1 cellular context compared by ENCODE assay signal in the genomic region with DNA sequence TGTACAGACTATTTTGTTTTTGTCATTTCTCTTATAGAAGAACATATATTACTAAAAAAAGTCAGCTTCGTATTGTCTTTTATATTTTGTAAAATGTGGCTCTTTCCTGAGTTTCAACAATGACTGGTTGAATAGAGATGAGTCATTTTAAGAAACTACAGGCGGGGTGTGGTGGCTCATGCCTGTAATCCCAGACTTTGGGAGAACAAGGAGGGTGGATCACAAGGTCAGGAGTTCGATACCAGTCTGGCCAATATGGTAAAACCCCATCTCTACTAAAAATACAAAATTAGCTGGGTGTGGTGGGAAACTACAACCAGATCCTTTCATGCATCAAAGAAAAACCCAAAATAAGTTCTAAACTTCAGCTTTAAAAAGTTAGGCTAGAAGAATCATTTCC.
TF ChIP-seq lines count a peak whose summit lies in the region.

No MANE protein-coding gene starts in this region.

TF ChIP-seq in HCT116, 20 proteins besides CTCF, POLR2A, EP300 and RAD21 (continued from another document):
- TF ChIP-seq SIN3A (IDR thresholded peaks at IDR 0.05; ENCODE audit: low read depth) = no peak
- TF ChIP-seq EGR1 (IDR thresholded peaks at IDR 0.05; ENCODE audit: low read depth) = no peak
- TF ChIP-seq, protein P1, sequence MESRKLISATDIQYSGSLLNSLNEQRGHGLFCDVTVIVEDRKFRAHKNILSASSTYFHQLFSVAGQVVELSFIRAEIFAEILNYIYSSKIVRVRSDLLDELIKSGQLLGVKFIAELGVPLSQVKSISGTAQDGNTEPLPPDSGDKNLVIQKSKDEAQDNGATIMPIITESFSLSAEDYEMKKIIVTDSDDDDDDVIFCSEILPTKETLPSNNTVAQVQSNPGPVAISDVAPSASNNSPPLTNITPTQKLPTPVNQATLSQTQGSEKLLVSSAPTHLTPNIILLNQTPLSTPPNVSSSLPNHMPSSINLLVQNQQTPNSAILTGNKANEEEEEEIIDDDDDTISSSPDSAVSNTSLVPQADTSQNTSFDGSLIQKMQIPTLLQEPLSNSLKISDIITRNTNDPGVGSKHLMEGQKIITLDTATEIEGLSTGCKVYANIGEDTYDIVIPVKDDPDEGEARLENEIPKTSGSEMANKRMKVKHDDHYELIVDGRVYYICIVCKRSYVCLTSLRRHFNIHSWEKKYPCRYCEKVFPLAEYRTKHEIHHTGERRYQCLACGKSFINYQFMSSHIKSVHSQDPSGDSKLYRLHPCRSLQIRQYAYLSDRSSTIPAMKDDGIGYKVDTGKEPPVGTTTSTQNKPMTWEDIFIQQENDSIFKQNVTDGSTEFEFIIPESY (IDR thresholded peaks at IDR 0.05; ENCODE audit: extremely low read depth, insufficient replicate concordance, low read length) = no peak
- no peak for TF ChIP-seq ZNF274 (IDR thresholded peaks at IDR 0.05; ENCODE audit: low read depth, low read length)
- TF ChIP-seq, protein P2, sequence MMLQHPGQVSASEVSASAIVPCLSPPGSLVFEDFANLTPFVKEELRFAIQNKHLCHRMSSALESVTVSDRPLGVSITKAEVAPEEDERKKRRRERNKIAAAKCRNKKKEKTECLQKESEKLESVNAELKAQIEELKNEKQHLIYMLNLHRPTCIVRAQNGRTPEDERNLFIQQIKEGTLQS (IDR thresholded peaks at IDR 0.05) = no peak
- no peak for TF ChIP-seq ELF1 (IDR thresholded peaks at IDR 0.05; ENCODE audit: borderline replicate concordance, low read depth)
- no peak for TF ChIP-seq SRF (IDR thresholded peaks at IDR 0.05; ENCODE audit: low read depth)
- TF ChIP-seq EZH2phosphoT487 (IDR thresholded peaks at IDR 0.05; ENCODE audit: borderline replicate concordance) = no peak
- peak; percentile 41; the same call in 1 of the 2 replicates for TF ChIP-seq JUND (IDR thresholded peaks at IDR 0.05)
- TF ChIP-seq, protein P3, sequence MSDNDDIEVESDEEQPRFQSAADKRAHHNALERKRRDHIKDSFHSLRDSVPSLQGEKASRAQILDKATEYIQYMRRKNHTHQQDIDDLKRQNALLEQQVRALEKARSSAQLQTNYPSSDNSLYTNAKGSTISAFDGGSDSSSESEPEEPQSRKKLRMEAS (IDR thresholded peaks at IDR 0.05) = no peak
- peak; percentile 56; the same call in 1 of the 2 replicates for TF ChIP-seq CBX3 (IDR thresholded peaks at IDR 0.05; ENCODE audit: low read depth)
